23 cellular contexts compared by ENCODE assay signal in genomic region chr3:178137206-178137605, GRCh38.
DNase-seq lines count a peak whose midpoint lies in the region; ATAC-seq and TF ChIP-seq lines count a peak whose summit lies in the region.
"Had no signal": no experiment of that assay in that cellular context is flagged by ENCODE, and none has a peak within 500 bp of the region (broad histone marks: within the 10 kb centered on the region; RNA-seq: fewer than 3 reads in every experiment).

No MANE protein-coding gene starts in this region.

- DNase-seq in DND-41: no peak
- DNase-seq in SK-N-MC (ENCODE audit: low read depth, low spot score): no peak
- no peak for DNase-seq in NCI-H526 treated with DMSO at 0.1 percent for 48 hours (lab: John Stamatoyannopoulos, UW)
- DNase-seq in left colon: no peak
- DNase-seq: ACHN; activated CD4-positive, alpha-beta memory T cell treated with anti-CD3 and anti-CD28 coated beads, Interleukin-2, amount 10 ng/mL, durations not matched to agents 7 days and 5 days; activated naive CD8-positive, alpha-beta T cell treated with anti-CD3 and anti-CD28 coated beads for 36 hours; C1 segment of cervical spinal cord; dorsolateral prefrontal cortex; EL; lower lobe of right lung; NCI-H1105; NCI-H2029; NCI-H226; NCI-H82; OCI-M1; SHP77; T-cell had no signal

- H3K79me2 ChIP-seq in DND-41 (ENCODE audit: insufficient read depth, low read length): no peaks in the 10 kb centered on the region
- no peaks in the 10 kb centered on the region for H3K79me2 ChIP-seq in parathyroid adenoma

- no peaks in the 10 kb centered on the region for H3K36me3 Mint-ChIP-seq in activated T-helper 17 cell treated with anti-CD3 and anti-CD28 coated beads, Interleukin-2, amount 50 U/mL, for 72 hours (ENCODE audit: low read depth)
- H3K36me3 Mint-ChIP-seq: activated naive CD8-positive, alpha-beta T cell treated with anti-CD3 and anti-CD28 coated beads for 36 hours had no signal

- no peaks in the 10 kb centered on the region for H3K27me3 ChIP-seq in DND-41 (ENCODE audit: insufficient read depth, low read length, poor library complexity)
- H3K27me3 ChIP-seq in gastroesophageal sphincter: no peaks in the 10 kb centered on the region
- H3K27me3 ChIP-seq in parathyroid adenoma (ENCODE audit: control insufficient read depth, insufficient read depth, low read length): no peaks in the 10 kb centered on the region
- H3K27me3 ChIP-seq: dorsolateral prefrontal cortex had no signal

- TF ChIP-seq CTCF in DND-41 (IDR thresholded peaks at IDR 0.05; ENCODE audit: borderline replicate concordance, extremely low read depth, low read length, poor library complexity, severe bottlenecking): no peak
- TF ChIP-seq CTCF in gastroesophageal sphincter (IDR thresholded peaks at IDR 0.05): no peak
- no peak for TF ChIP-seq CTCF in parathyroid adenoma (IDR thresholded peaks at IDR 0.05)

- no peak overlapping the region for H3K27ac Mint-ChIP-seq in activated T-helper 17 cell treated with anti-CD3 and anti-CD28 coated beads, Interleukin-2, amount 50 U/mL, for 72 hours
- H3K27ac Mint-ChIP-seq: activated CD4-positive, alpha-beta memory T cell treated with anti-CD3 and anti-CD28 coated beads, Interleukin-2, amount 10 ng/mL, durations not matched to agents 7 days and 5 days; activated naive CD8-positive, alpha-beta T cell treated with anti-CD3 and anti-CD28 coated beads for 36 hours; T-cell had no signal

- no peak overlapping the region for H3K4me3 Mint-ChIP-seq in activated T-helper 17 cell treated with anti-CD3 and anti-CD28 coated beads, Interleukin-2, amount 50 U/mL, for 72 hours
- H3K4me3 Mint-ChIP-seq: activated CD4-positive, alpha-beta memory T cell treated with anti-CD3 and anti-CD28 coated beads, Interleukin-2, amount 10 ng/mL, durations not matched to agents 7 days and 5 days; activated naive CD8-positive, alpha-beta T cell treated with anti-CD3 and anti-CD28 coated beads for 36 hours; T-cell had no signal

- ATAC-seq in DND-41 (ENCODE audit: insufficient read depth, low read depth) (no peak), gastroesophageal sphincter (no peak), HG03175 (IDR thresholded peaks at IDR 0.05; ENCODE audit: unreplicated experiment) (no peak), left colon (no peak)
- ATAC-seq in activated T-helper 17 cell treated with anti-CD3 and anti-CD28 coated beads, Interleukin-2, amount 50 U/mL, for 72 hours (replicated peaks): no peak
- ATAC-seq: activated CD4-positive, CD25-positive, alpha-beta regulatory T cell treated with anti-CD3 and anti-CD28 coated beads, Interleukin-2, amount 50 U/mL, for 24 hours; lower lobe of right lung; T-cell had no signal

- no peaks in the 10 kb centered on the region for H4K20me1 ChIP-seq in DND-41 (ENCODE audit: insufficient read depth, low read length)

- H3K9me3 ChIP-seq in DND-41 (ENCODE audit: insufficient read depth, low read length, severe bottlenecking) (no peaks in the 10 kb centered on the region), SK-N-MC (ENCODE audit: low read depth, low read length) (no peaks in the 10 kb centered on the region), gastroesophageal sphincter (no peaks in the 10 kb centered on the region), parathyroid adenoma (ENCODE audit: control insufficient read depth, low read length) (no peaks in the 10 kb centered on the region)
- H3K9me3 ChIP-seq: lower lobe of right lung had no signal

- no peak overlapping the region for H3K4me2 ChIP-seq in DND-41 (ENCODE audit: insufficient read depth, low read length)
- no peak overlapping the region for H3K4me2 ChIP-seq in parathyroid adenoma (ENCODE audit: low read length)

- H3K27ac ChIP-seq in DND-41 (ENCODE audit: low read length): no peak overlapping the region
- peak overlapping the region; percentile 48 for H3K27ac ChIP-seq in SK-N-MC
- peak overlapping the region in 3 of 4 donors; percentile 7 to 57 (median 46) for H3K27ac ChIP-seq in gastroesophageal sphincter
- no peak overlapping the region for H3K27ac ChIP-seq in parathyroid adenoma
- H3K27ac ChIP-seq: dorsolateral prefrontal cortex, lower lobe of right lung had no signal

- H3K4me1 ChIP-seq in DND-41 (ENCODE audit: insufficient read depth, low read length) (no peaks in the 10 kb centered on the region), gastroesophageal sphincter (peaks cover 0 to 9% (median 7%) of the 10 kb centered on the region in 3 donors), parathyroid adenoma (peaks cover 4% of the 10 kb centered on the region)
- H3K4me1 ChIP-seq: lower lobe of right lung had no signal

- H3K36me3 ChIP-seq in DND-41 (ENCODE audit: insufficient read depth, low read length): no peaks in the 10 kb centered on the region
- H3K36me3 ChIP-seq in SK-N-MC (ENCODE audit: insufficient read depth, low read length): no peaks in the 10 kb centered on the region
- no peaks in the 10 kb centered on the region for H3K36me3 ChIP-seq in gastroesophageal sphincter
- H3K36me3 ChIP-seq in parathyroid adenoma (ENCODE audit: control insufficient read depth, insufficient read depth, low read length): no peaks in the 10 kb centered on the region
- H3K36me3 ChIP-seq: lower lobe of right lung had no signal

- intact Hi-C loops in left colon (cut with DNase I, micrococcal nuclease): no loop called here

- H3K9ac ChIP-seq in DND-41 (ENCODE audit: low read depth, low read length) (no peak overlapping the region), SK-N-MC (ENCODE audit: insufficient read length) (peak overlapping the region; percentile 2), parathyroid adenoma (no peak overlapping the region)

- 32 to 41% methylated on average over 4 of the region's 4 CpGs for WGBS in gastroesophageal sphincter (ENCODE audit: low coverage in 1 of 2), 2 donors

- no peak for TF ChIP-seq EP300 in gastroesophageal sphincter (IDR thresholded peaks at IDR 0.05)

- peak overlapping the region; percentile 34 for H2AFZ ChIP-seq in DND-41 (ENCODE audit: low read depth, low read length)
- peak overlapping the region; percentile 61 for H2AFZ ChIP-seq in parathyroid adenoma

- H3K9me3 Mint-ChIP-seq in activated T-helper 17 cell treated with anti-CD3 and anti-CD28 coated beads, Interleukin-2, amount 50 U/mL, for 72 hours: peaks cover 12% of the 10 kb centered on the region

- TF ChIP-seq POLR2A in gastroesophageal sphincter (IDR thresholded peaks at IDR 0.05): no peak

- no peaks in the 10 kb centered on the region for H3K27me3 Mint-ChIP-seq in activated T-helper 17 cell treated with anti-CD3 and anti-CD28 coated beads, Interleukin-2, amount 50 U/mL, for 72 hours
- H3K27me3 Mint-ChIP-seq: activated CD4-positive, alpha-beta memory T cell treated with anti-CD3 and anti-CD28 coated beads, Interleukin-2, amount 10 ng/mL, durations not matched to agents 7 days and 5 days; activated naive CD8-positive, alpha-beta T cell treated with anti-CD3 and anti-CD28 coated beads for 36 hours had no signal

- no peaks in the 10 kb centered on the region for H3K4me1 Mint-ChIP-seq in activated T-helper 17 cell treated with anti-CD3 and anti-CD28 coated beads, Interleukin-2, amount 50 U/mL, for 72 hours
- H3K4me1 Mint-ChIP-seq: activated CD4-positive, alpha-beta memory T cell treated with anti-CD3 and anti-CD28 coated beads, Interleukin-2, amount 10 ng/mL, durations not matched to agents 7 days and 5 days; activated naive CD8-positive, alpha-beta T cell treated with anti-CD3 and anti-CD28 coated beads for 36 hours; T-cell had no signal

- H3K4me3 ChIP-seq in DND-41 (ENCODE audit: low read depth in 1 of 2, low read length in 2 of 2): no peak overlapping the region
- peak overlapping the region; percentile 6; the same call in 1 of the 2 replicates for H3K4me3 ChIP-seq in SK-N-MC
- H3K4me3 ChIP-seq in gastroesophageal sphincter: no peak overlapping the region
- H3K4me3 ChIP-seq in parathyroid adenoma (ENCODE audit: low read depth, low read length): no peak overlapping the region
- H3K4me3 ChIP-seq: dorsolateral prefrontal cortex, lower lobe of right lung had no signal

Comparison
In these comparisons a context has a peak if more than half of its experiments do, and no peak if none do; other contexts are left out.
1. H3K27ac ChIP-seq: peak in SK-N-MC (single experiment) and gastroesophageal sphincter (3 of 4); none in DND-41 (single experiment) and parathyroid adenoma (single experiment).